In genomic region chr4:118630897-118631296, GRCh38 we compare ENCODE assay signal across 8 cellular contexts. TPM values are rescaled to one million over a fixed set of nuclear protein-coding genes. Genes with fewer than 3 reads are reported as not detected.
DNase-seq lines count a peak whose midpoint lies in the region; ATAC-seq and TF ChIP-seq lines count a peak whose summit lies in the region.
"Not testable (repeated sequence)": the region's sequence is repeated elsewhere in the genome, so short reads cannot be mapped to it uniquely, and the experiment has no call there.

No MANE protein-coding gene starts in this region.

- H3K36me3 ChIP-seq in Caco-2 (ENCODE audit: control insufficient read depth, insufficient read depth, low read length): not testable (repeated sequence)
- H3K36me3 ChIP-seq in subcutaneous abdominal adipose tissue (ENCODE audit: control insufficient read depth in 5 of 5, insufficient read depth in 5 of 5, low read length in 5 of 5): peaks cover 0 to 26% (median 6%) of the 10 kb centered on the region in 5 donors

- H3K4me1 Mint-ChIP-seq in Caco-2 (ENCODE audit: low read depth, unreplicated experiment); activated CD4-positive, alpha-beta memory T cell treated with anti-CD3 and anti-CD28 coated beads, Interleukin-2, amount 10 ng/mL, durations not matched to agents 7 days and 5 days; activated naive CD4-positive, alpha-beta T cell treated with anti-CD3 and anti-CD28 coated beads for 36 hours (ENCODE audit: low read depth); activated naive CD8-positive, alpha-beta T cell (ENCODE audit: low read depth); dendritic cell treated with granulocyte-macrophage colony-stimulating factor and Interleukin-4, amounts not matched to agents 40 ng/mL and 50 ng/mL, for 4 days (ENCODE audit: low read depth): not testable (repeated sequence)

- H3K9me3 Mint-ChIP-seq in Caco-2 (ENCODE audit: unreplicated experiment); activated CD4-positive, alpha-beta memory T cell treated with anti-CD3 and anti-CD28 coated beads, Interleukin-2, amount 10 ng/mL, durations not matched to agents 7 days and 5 days; activated naive CD4-positive, alpha-beta T cell treated with anti-CD3 and anti-CD28 coated beads for 36 hours; activated naive CD8-positive, alpha-beta T cell (ENCODE audit: low read depth); dendritic cell treated with granulocyte-macrophage colony-stimulating factor and Interleukin-4, amounts not matched to agents 40 ng/mL and 50 ng/mL, for 4 days: not testable (repeated sequence)

- peaks cover 45% of the 10 kb centered on the region for H3K36me3 Mint-ChIP-seq in Caco-2 (ENCODE audit: insufficient read depth, unreplicated experiment)
- peaks cover 27% of the 10 kb centered on the region for H3K36me3 Mint-ChIP-seq in activated CD4-positive, alpha-beta memory T cell treated with anti-CD3 and anti-CD28 coated beads, Interleukin-2, amount 10 ng/mL, durations not matched to agents 7 days and 5 days (ENCODE audit: low read depth)
- peaks cover 22% of the 10 kb centered on the region for H3K36me3 Mint-ChIP-seq in activated naive CD4-positive, alpha-beta T cell treated with anti-CD3 and anti-CD28 coated beads for 36 hours (ENCODE audit: low read depth)
- H3K36me3 Mint-ChIP-seq in activated naive CD8-positive, alpha-beta T cell: not testable (repeated sequence)
- peaks cover 71% of the 10 kb centered on the region for H3K36me3 Mint-ChIP-seq in dendritic cell treated with granulocyte-macrophage colony-stimulating factor and Interleukin-4, amounts not matched to agents 40 ng/mL and 50 ng/mL, for 4 days (ENCODE audit: low read depth)

- not testable (repeated sequence) for H3K9me3 ChIP-seq in Caco-2; right cardiac atrium (ENCODE audit: control insufficient read depth, low read length); subcutaneous abdominal adipose tissue (ENCODE audit: control insufficient read depth in 5 of 5, low read length in 5 of 5)

- DNase-seq in Caco-2; activated CD4-positive, alpha-beta memory T cell treated with anti-CD3 and anti-CD28 coated beads, Interleukin-2, amount 10 ng/mL, durations not matched to agents 7 days and 5 days; activated naive CD4-positive, alpha-beta T cell treated with anti-CD3 and anti-CD28 coated beads for 36 hours: not testable (repeated sequence)
- DNase-seq in right cardiac atrium (peak in 1 of 3 donors; percentile 21), posterior vena cava (ENCODE audit: low spot score) (peak; percentile 54)

- H3K4me3 ChIP-seq in Caco-2 (ENCODE audit: low read depth, low read length); right cardiac atrium (ENCODE audit: low read length); subcutaneous abdominal adipose tissue (ENCODE audit: low read depth in 1 of 5, low read length in 5 of 5): not testable (repeated sequence)

- ATAC-seq in right cardiac atrium: not testable (repeated sequence)

- TF ChIP-seq CTCF in Caco-2 (IDR thresholded peaks at IDR 0.05; ENCODE audit: insufficient read depth in 1 of 2, low read depth in 1 of 2, low read length in 1 of 2, severe bottlenecking in 1 of 2, unreplicated experiment in 1 of 2): not testable (repeated sequence)

- not testable (repeated sequence) for H3K27me3 ChIP-seq in Caco-2 (replicated peaks; ENCODE audit: control insufficient read depth, insufficient read depth, low read length); right cardiac atrium (ENCODE audit: control insufficient read depth, insufficient read depth); subcutaneous abdominal adipose tissue (ENCODE audit: control insufficient read depth in 5 of 5, insufficient read depth in 4 of 5, low read length in 5 of 5)

- CTCF ChIA-PET in Caco-2 (lab: Charles Lee); activated CD4-positive, alpha-beta memory T cell treated with anti-CD3 and anti-CD28 coated beads, Interleukin-2, amount 10 ng/mL, durations not matched to agents 7 days and 5 days (lab: Charles Lee); activated naive CD4-positive, alpha-beta T cell treated with anti-CD3 and anti-CD28 coated beads for 36 hours (lab: Charles Lee): not testable (repeated sequence)

- not testable (repeated sequence) for H3K4me3 Mint-ChIP-seq in Caco-2 (ENCODE audit: unreplicated experiment); activated CD4-positive, alpha-beta memory T cell treated with anti-CD3 and anti-CD28 coated beads, Interleukin-2, amount 10 ng/mL, durations not matched to agents 7 days and 5 days; activated naive CD4-positive, alpha-beta T cell treated with anti-CD3 and anti-CD28 coated beads for 36 hours; activated naive CD8-positive, alpha-beta T cell; dendritic cell treated with granulocyte-macrophage colony-stimulating factor and Interleukin-4, amounts not matched to agents 40 ng/mL and 50 ng/mL, for 4 days

- POLR2A ChIA-PET in Caco-2 (lab: Charles Lee); activated CD4-positive, alpha-beta memory T cell treated with anti-CD3 and anti-CD28 coated beads, Interleukin-2, amount 10 ng/mL, durations not matched to agents 7 days and 5 days (lab: Charles Lee): not testable (repeated sequence)

- 65% methylated on average over 6 of the region's 7 CpGs for WGBS in right cardiac atrium

- not testable (repeated sequence) for H3K27me3 Mint-ChIP-seq in Caco-2 (ENCODE audit: insufficient read depth, unreplicated experiment); activated CD4-positive, alpha-beta memory T cell treated with anti-CD3 and anti-CD28 coated beads, Interleukin-2, amount 10 ng/mL, durations not matched to agents 7 days and 5 days; activated naive CD4-positive, alpha-beta T cell treated with anti-CD3 and anti-CD28 coated beads for 36 hours (ENCODE audit: low read depth); activated naive CD8-positive, alpha-beta T cell; dendritic cell treated with granulocyte-macrophage colony-stimulating factor and Interleukin-4, amounts not matched to agents 40 ng/mL and 50 ng/mL, for 4 days

- H3K27ac Mint-ChIP-seq in Caco-2 (ENCODE audit: unreplicated experiment): peak overlapping the region; percentile 22
- H3K27ac Mint-ChIP-seq in activated CD4-positive, alpha-beta memory T cell treated with anti-CD3 and anti-CD28 coated beads, Interleukin-2, amount 10 ng/mL, durations not matched to agents 7 days and 5 days: peak overlapping the region; percentile 14
- H3K27ac Mint-ChIP-seq in activated naive CD4-positive, alpha-beta T cell treated with anti-CD3 and anti-CD28 coated beads for 36 hours: peak overlapping the region; percentile 61
- peak overlapping the region; percentile 68 for H3K27ac Mint-ChIP-seq in activated naive CD8-positive, alpha-beta T cell
- H3K27ac Mint-ChIP-seq in dendritic cell treated with granulocyte-macrophage colony-stimulating factor and Interleukin-4, amounts not matched to agents 40 ng/mL and 50 ng/mL, for 4 days: peak overlapping the region; percentile 3

- BruUV-seq in Caco-2 (replicated peaks; lab: Mats Ljungman, UMichigan): not testable (repeated sequence)

- intact Hi-C loops in Caco-2 (cut with micrococcal nuclease; ENCODE audit: unreplicated experiment); activated naive CD4-positive, alpha-beta T cell treated with anti-CD3 and anti-CD28 coated beads for 36 hours (cut with micrococcal nuclease); dendritic cell treated with granulocyte-macrophage colony-stimulating factor and Interleukin-4, amounts not matched to agents 40 ng/mL and 50 ng/mL, for 4 days (cut with micrococcal nuclease); right cardiac atrium (cut with DNase I); posterior vena cava (cut with DNase I): not testable (repeated sequence)

- not testable (repeated sequence) for H3K4me1 ChIP-seq in Caco-2; right cardiac atrium (ENCODE audit: control insufficient read depth, insufficient read depth, low read length); subcutaneous abdominal adipose tissue (ENCODE audit: control insufficient read depth in 5 of 5, insufficient read depth in 5 of 5, low read length in 5 of 5)

- H3K27ac ChIP-seq in right cardiac atrium (ENCODE audit: low read length) (peak overlapping the region; percentile 64), subcutaneous abdominal adipose tissue (ENCODE audit: low read depth, low read length) (peak overlapping the region; percentile 30)

- not testable (repeated sequence) for H3K9ac ChIP-seq in subcutaneous abdominal adipose tissue (ENCODE audit: low read length in 5 of 5)

RNA-seq across cellular contexts. Expression of gene METTL14, which starts 54.3 kb away (rescaled TPM):
- total RNA-seq in Caco-2 (2022) (46.7 and 51.8 TPM in 2 replicates), right cardiac atrium (10 to 100 TPM; 31.7 to 38.9 (median 34.5) TPM), posterior vena cava (10 to 100 TPM; 43.6 to 44.8 TPM)
- total RNA-seq in activated CD4-positive, alpha-beta memory T cell treated with anti-CD3 and anti-CD28 coated beads, Interleukin-2, amount 10 ng/mL, durations not matched to agents 7 days and 5 days: 10 to 100 TPM; 44.3 to 46.2 TPM
- 10 to 100 TPM; 35.9 to 36.9 TPM for total RNA-seq in activated naive CD4-positive, alpha-beta T cell treated with anti-CD3 and anti-CD28 coated beads for 36 hours
- polyA plus RNA-seq in right cardiac atrium: 5.9 TPM

Comparison
In these comparisons a context has a peak if more than half of its experiments do, and no peak if none do; other contexts are left out.
1. H3K27ac Mint-ChIP-seq: peak in every context shown above with its lines; median percentile 68 in activated naive CD8-positive, alpha-beta T cell; 61 in activated naive CD4-positive, alpha-beta T cell treated with anti-CD3 and anti-CD28 coated beads for 36 hours; 22 in Caco-2; 14 in activated CD4-positive, alpha-beta memory T cell treated with anti-CD3 and anti-CD28 coated beads, Interleukin-2, amount 10 ng/mL, durations not matched to agents 7 days and 5 days; 3 in dendritic cell treated with granulocyte-macrophage colony-stimulating factor and Interleukin-4, amounts not matched to agents 40 ng/mL and 50 ng/mL, for 4 days.